Comparison of ENCODE assay signal across 1 cellular context in genomic region chr1:99599678-99600175, GRCh38.
TF ChIP-seq lines count a peak whose summit lies in the region.

No MANE protein-coding gene starts in this region.

TF ChIP-seq in GM23338, 12 proteins besides CTCF, POLR2A, EP300 and RAD21 (continued from another document):
- TF ChIP-seq ZNF462 (CRISPR knock-in tag; IDR thresholded peaks at IDR 0.05) (no peak), ZNF331 (CRISPR knock-in tag; IDR thresholded peaks at IDR 0.05; ENCODE audit: low read depth) (no peak), ETS1 (IDR thresholded peaks at IDR 0.05) (no peak), JUNB (IDR thresholded peaks at IDR 0.05; ENCODE audit: unreplicated experiment) (no peak), EZH2phosphoT487 (IDR thresholded peaks at IDR 0.05; ENCODE audit: unreplicated experiment) (no peak), POLR2AphosphoS5 (IDR thresholded peaks at IDR 0.05; ENCODE audit: low read depth) (no peak)
TF ChIP-seq in GM23338: peak in this region for 0.
